ENCODE assay signal across 21 cellular contexts in genomic region chr2:71208756-71209155, GRCh38. TPM values are rescaled to one million over a fixed set of nuclear protein-coding genes. Genes with fewer than 3 reads are reported as not detected.
A peak's percentile ranks its signal among the peaks of the same experiment; 100 is the strongest.
DNase-seq lines count a peak whose midpoint lies in the region; ATAC-seq and TF ChIP-seq lines count a peak whose summit lies in the region.
"Had no signal": no experiment of that assay in that cellular context is flagged by ENCODE, and none has a peak within 500 bp of the region (broad histone marks: within the 10 kb centered on the region; RNA-seq: fewer than 3 reads in every experiment).

No MANE protein-coding gene starts in this region.

- H3K4me2 ChIP-seq in GM23338 (no peak overlapping the region), PC-3 (ENCODE audit: low read length) (no peak overlapping the region)
- H3K4me2 ChIP-seq: BLaER1 had no signal

- H2AFZ ChIP-seq in GM23338 (no peak overlapping the region), PC-3 (ENCODE audit: low read length) (no peak overlapping the region)

- no peaks in the 10 kb centered on the region for H3K36me3 Mint-ChIP-seq in GM23338 (ENCODE audit: low read depth)
- no peaks in the 10 kb centered on the region for H3K36me3 Mint-ChIP-seq in Caco-2 (ENCODE audit: insufficient read depth, unreplicated experiment)
- H3K36me3 Mint-ChIP-seq: CD14-positive monocyte had no signal

- no peaks in the 10 kb centered on the region for H3K9me3 Mint-ChIP-seq in GM23338
- H3K9me3 Mint-ChIP-seq in Caco-2 (ENCODE audit: unreplicated experiment), result no peaks in the 10 kb centered on the region
- H3K9me3 Mint-ChIP-seq: CD14-positive monocyte; CD4-positive, alpha-beta memory T cell; CD8-positive, alpha-beta memory T cell had no signal

- H3K9me2 ChIP-seq in GM23338 (ENCODE audit: insufficient read depth) (0 out of 2 replicates have a peak, but pooled peaks cover 4% of the 10 kb centered on the region), PC-3 (replicated peaks; ENCODE audit: low read length) (no peaks in the 10 kb centered on the region)

- H3K27me3 Mint-ChIP-seq in GM23338 (ENCODE audit: insufficient read depth, low read depth, poor library complexity), result peaks cover 2% of the 10 kb centered on the region
- no peaks in the 10 kb centered on the region for H3K27me3 Mint-ChIP-seq in Caco-2 (ENCODE audit: insufficient read depth, unreplicated experiment)

- H3K9me3 ChIP-seq in body of pancreas (no peaks in the 10 kb centered on the region), right lobe of liver (no peaks in the 10 kb centered on the region), right atrium auricular region (no peaks in the 10 kb centered on the region), Caco-2 (no peaks in the 10 kb centered on the region), PC-3 (ENCODE audit: low read length) (no peaks in the 10 kb centered on the region)
- H3K9me3 ChIP-seq: BE2C, BLaER1 had no signal

- H3K4me1 ChIP-seq in GM23338 (ENCODE audit: insufficient read depth) (no peaks in the 10 kb centered on the region; the same call in 1 of the 2 replicates), body of pancreas (peaks cover 49% of the 10 kb centered on the region), right lobe of liver (peaks cover 0 to 38% (median 0%) of the 10 kb centered on the region in 4 donors), right atrium auricular region (no peaks in the 10 kb centered on the region), Caco-2 (no peaks in the 10 kb centered on the region), PC-3 (ENCODE audit: insufficient read depth, low read length) (no peaks in the 10 kb centered on the region)
- H3K4me1 ChIP-seq: BE2C had no signal

- H3K36me3 ChIP-seq in GM23338 (ENCODE audit: insufficient read depth) (no peaks in the 10 kb centered on the region), body of pancreas (replicated peaks in 1 of 2; ENCODE audit: insufficient read depth in 1 of 2, low read depth in 2 of 2) (no peaks in the 10 kb centered on the region), right lobe of liver (no peaks in the 10 kb centered on the region), right atrium auricular region (no peaks in the 10 kb centered on the region), Caco-2 (ENCODE audit: control insufficient read depth, insufficient read depth, low read length) (no peaks in the 10 kb centered on the region), PC-3 (ENCODE audit: low read depth, low read length) (no peaks in the 10 kb centered on the region)
- H3K36me3 ChIP-seq: BE2C, BLaER1 had no signal

- POLR2A ChIA-PET in Caco-2 (lab: Charles Lee), result no interaction called here
- POLR2A ChIA-PET in PC-3 (lab: Charles Lee; ENCODE audit: unreplicated experiment), result no interaction called here

- H3K4me1 Mint-ChIP-seq in GM23338 (peaks cover 17% of the 10 kb centered on the region), Caco-2 (ENCODE audit: low read depth, unreplicated experiment) (no peaks in the 10 kb centered on the region)
- H3K4me1 Mint-ChIP-seq: CD14-positive monocyte; CD4-positive, alpha-beta memory T cell; CD8-positive, alpha-beta memory T cell had no signal

- H3F3A ChIP-seq in GM23338 (replicated peaks; ENCODE audit: low read depth) (no peaks in the 10 kb centered on the region), PC-3 (ENCODE audit: low read length, unreplicated experiment) (no peaks in the 10 kb centered on the region)

- no peak for TF ChIP-seq CTCF in GM23338 (conservative IDR thresholded peaks at IDR 0.05; ENCODE audit: low read depth in 2 of 2)
- TF ChIP-seq CTCF in body of pancreas (IDR thresholded peaks at IDR 0.05), result no peak
- no peak for TF ChIP-seq CTCF in right lobe of liver (IDR thresholded peaks at IDR 0.05)
- TF ChIP-seq CTCF in right atrium auricular region (IDR thresholded peaks at IDR 0.05), result no peak
- no peak for TF ChIP-seq CTCF in Caco-2 (IDR thresholded peaks at IDR 0.05; ENCODE audit: insufficient read depth in 1 of 2, low read depth in 1 of 2, low read length in 1 of 2, severe bottlenecking in 1 of 2, unreplicated experiment in 1 of 2)
- TF ChIP-seq CTCF in PC-3 (conservative IDR thresholded peaks at IDR 0.05; ENCODE audit: low read depth, low read length), result no peak

- DNase-seq in GM23338 (ENCODE audit: low spot score) (no peak), LHCN-M2 (ENCODE audit: low read depth) (peak; percentile 5), body of pancreas (no peak), right lobe of liver (no peak), NCI-H526 (lab: John Stamatoyannopoulos, UW) (no peak), right atrium auricular region (ENCODE audit: low spot score) (no peak), Caco-2 (no peak), PC-3 (no peak)
- DNase-seq: 8988T; ACHN; BE2C; C1 segment of cervical spinal cord; Calu3; CD4-positive, alpha-beta memory T cell; CD4-positive, CD25-positive, alpha-beta regulatory T cell; CD8-positive, alpha-beta memory T cell; COR-L47; DMS79 treated with DMSO at 0.1 percent for 48 hours; GF-D8 had no signal

- H3K4me3 ChIP-seq in GM23338, result no peak overlapping the region
- H3K4me3 ChIP-seq in body of pancreas, result no peak overlapping the region
- H3K4me3 ChIP-seq in right lobe of liver, result no peak overlapping the region
- no peak overlapping the region for H3K4me3 ChIP-seq in right atrium auricular region
- H3K4me3 ChIP-seq in Caco-2 (ENCODE audit: low read depth, low read length), result no peak overlapping the region
- no peak overlapping the region for H3K4me3 ChIP-seq in PC-3 (ENCODE audit: low read length)
- H3K4me3 ChIP-seq: BLaER1 had no signal

- H3K27me3 ChIP-seq in GM23338 (ENCODE audit: insufficient read depth) (no peaks in the 10 kb centered on the region), body of pancreas (no peaks in the 10 kb centered on the region), right lobe of liver (no peaks in the 10 kb centered on the region), right atrium auricular region (no peaks in the 10 kb centered on the region), Caco-2 (replicated peaks; ENCODE audit: control insufficient read depth, insufficient read depth, low read length) (no peaks in the 10 kb centered on the region), PC-3 (ENCODE audit: low read length) (no peaks in the 10 kb centered on the region)
- H3K27me3 ChIP-seq: BE2C, BLaER1 had no signal

- no peak overlapping the region for H3K27ac Mint-ChIP-seq in GM23338
- no peak overlapping the region for H3K27ac Mint-ChIP-seq in Caco-2 (ENCODE audit: unreplicated experiment)
- H3K27ac Mint-ChIP-seq: CD14-positive monocyte; CD4-positive, alpha-beta memory T cell; CD4-positive, CD25-positive, alpha-beta regulatory T cell had no signal

- H3K4me3 Mint-ChIP-seq in GM23338 (no peak overlapping the region), Caco-2 (ENCODE audit: unreplicated experiment) (no peak overlapping the region)
- H3K4me3 Mint-ChIP-seq: CD14-positive monocyte; CD4-positive, alpha-beta memory T cell; CD4-positive, CD25-positive, alpha-beta regulatory T cell; CD8-positive, alpha-beta memory T cell had no signal

- 0 out of 2 replicates have a peak, but pooled peaks cover 6% of the 10 kb centered on the region for H3K79me2 ChIP-seq in GM23338 (replicated peaks; ENCODE audit: insufficient read depth)
- H3K79me2 ChIP-seq in PC-3 (ENCODE audit: low read length), result no peaks in the 10 kb centered on the region

- H3K27ac ChIP-seq in GM23338 (ENCODE audit: low read depth) (0 out of 2 replicates have a peak overlapping the region, but pooled peaks have one; percentile 29), body of pancreas (peak overlapping the region in 3 of 4 donors; percentile 31 to 83 (median 43)), right lobe of liver (peak overlapping the region; percentile 61 to 89 (median 86)), right atrium auricular region (no peak overlapping the region), PC-3 (ENCODE audit: low read length) (no peak overlapping the region)
- H3K27ac ChIP-seq: BLaER1 had no signal

- ATAC-seq in GM23338 (no peak), body of pancreas (no peak), right lobe of liver (peak in 3 of 4 donors; percentile 44 to 46 (median 45)), PC-3 (no peak)

- CTCF ChIA-PET in Caco-2 (lab: Charles Lee) (no interaction called here), PC-3 (lab: Charles Lee) (no interaction called here)

- 0 out of 2 replicates have a peak, but pooled peaks cover 5% of the 10 kb centered on the region for H4K20me1 ChIP-seq in GM23338 (replicated peaks; ENCODE audit: insufficient read depth)
- no peaks in the 10 kb centered on the region for H4K20me1 ChIP-seq in PC-3 (ENCODE audit: low read length)
- H4K20me1 ChIP-seq: BLaER1 had no signal

- TF ChIP-seq POLR2A in body of pancreas (IDR thresholded peaks at IDR 0.05) (no peak), right lobe of liver (IDR thresholded peaks at IDR 0.05) (no peak)

- no peak overlapping the region for H3K9ac ChIP-seq in PC-3 (ENCODE audit: low read length)
- H3K9ac ChIP-seq: BLaER1 had no signal

- BruUV-seq in Caco-2 (replicated peaks; lab: Mats Ljungman, UMichigan), result no TSS peak
- BruUV-seq in PC-3 (replicated peaks; lab: Mats Ljungman, UMichigan), result no TSS peak

- WGBS in body of pancreas, 2 donors, result 21 to 23% methylated on average over 2 of the region's 2 CpGs
- 3% methylated on average over 2 of the region's 2 CpGs for WGBS in right lobe of liver (ENCODE audit: insufficient coverage, low coverage, low lambda C conversion rate, missing lambda C conversion rate)

- intact Hi-C loops in body of pancreas (cut with DNase I) (no loop called here), right lobe of liver (cut with DNase I) (no loop called here), Caco-2 (cut with micrococcal nuclease; ENCODE audit: unreplicated experiment) (no loop called here), PC-3 (cut with micrococcal nuclease) (no loop called here)

TF ChIP-seq in GM23338, 12 proteins besides CTCF, POLR2A, EP300 and RAD21 (continues in another document):
- TF ChIP-seq STAT1 (IDR thresholded peaks at IDR 0.05; ENCODE audit: unreplicated experiment), result no peak
- no peak for TF ChIP-seq EZH2phosphoT487 (IDR thresholded peaks at IDR 0.05; ENCODE audit: unreplicated experiment)

RNA-seq across cellular contexts. Expression of gene PAIP2B, which starts 18.1 kb away (rescaled TPM):
- 27.4 and 29.7 TPM in 2 replicates for total RNA-seq in GM23338 (2014; rRNA removed; shearing (Covaris generic))
- 6.1 and 7.6 TPM in 2 replicates for polyA plus RNA-seq in GM23338 (2016; fragmentation: Nextera tagmentation; extraction: Ambion mirVana)
- total RNA-seq in LHCN-M2 (2014; rRNA removed) (0.06 and 0.17 TPM in 2 replicates), body of pancreas (10 to 100 TPM; 18.5 to 32.9 TPM), right lobe of liver (10 to 100 TPM in 5 of 6 experiments, 1 to 10 TPM in 1; 8.4 to 30.1 (median 15.3) TPM), right atrium auricular region (10 to 100 TPM; 18.1 to 21.3 TPM), Caco-2 (2022) (9.1 and 9.9 TPM in 2 replicates), PC-3 (2014; rRNA removed) (3.8 and 4.0 TPM in 2 replicates)
- 0.15 TPM for polyA plus RNA-seq in LHCN-M2 (2012)

Comparison
In these comparisons a context has a peak if more than half of its experiments do, and no peak if none do; other contexts are left out.
1. ATAC-seq: peak in right lobe of liver (3 of 4); none in GM23338 (single experiment), body of pancreas (single experiment) and PC-3 (single experiment).
2. H3K27ac ChIP-seq: peak in GM23338 (single experiment), body of pancreas (3 of 4) and right lobe of liver (3 of 3); none in right atrium auricular region (0 of 2) and PC-3 (single experiment).